29 cellular contexts compared by ENCODE assay signal in genomic region chr20:53195882-53196610, GRCh38.
DNase-seq lines count a peak whose midpoint lies in the region; ATAC-seq, FAIRE-seq and TF ChIP-seq lines count a peak whose summit lies in the region.
"Had no signal": no experiment of that assay in that cellular context is flagged by ENCODE, and none has a peak within 500 bp of the region (broad histone marks: within the 10 kb centered on the region; RNA-seq: fewer than 3 reads in every experiment).

No MANE protein-coding gene starts in this region.

- no peaks in the 10 kb centered on the region for H3K79me1 ChIP-seq in mesenchymal stem cell (replicated peaks; ENCODE audit: low read length, poor library complexity, severe bottlenecking)

- H3K9me1 ChIP-seq in K562 (ENCODE audit: control insufficient read depth, insufficient read depth, low read length) = no peaks in the 10 kb centered on the region

- CTCF ChIA-PET in K562 (lab: Yijun Ruan, JAX; ENCODE audit: low intra/inter-chr PET ratio) = no interaction called here

- no peak overlapping the region for H3K4me3 ChIP-seq in K562
- H3K4me3 ChIP-seq in mesenchymal stem cell (ENCODE audit: insufficient read depth in 1 of 2, low read depth in 1 of 2, low read length in 2 of 2) = no peak overlapping the region
- H3K4me3 ChIP-seq in suprapubic skin = no peak overlapping the region
- H3K4me3 ChIP-seq: BLaER1, heart right ventricle, ovary, Peyer's patch, spleen had no signal

- no peaks in the 10 kb centered on the region for H4K20me1 ChIP-seq in K562 (replicated peaks; ENCODE audit: control insufficient read depth, insufficient read depth, low read length)
- H4K20me1 ChIP-seq: BLaER1 had no signal

- ATAC-seq in K562 (peak; percentile 38; the same call in 1 of the 3 replicates), HG02885 (IDR thresholded peaks at IDR 0.05; ENCODE audit: poor library complexity, unreplicated experiment) (no peak)
- ATAC-seq: left lobe of liver; naive thymus-derived CD4-positive, alpha-beta T cell; stimulated activated effector memory CD8-positive, alpha-beta T cell treated with anti-CD3 and anti-CD28 coated beads, Interleukin-12 subunit alpha, Interleukin-12 subunit beta, amount 100 ng/mL, for 72 hours had no signal

- no TSS peak for BruUV-seq in K562 (replicated peaks; lab: Mats Ljungman, UMichigan)

- H3K36me3 ChIP-seq in K562 (ENCODE audit: control insufficient read depth, insufficient read depth, low read length) (no peaks in the 10 kb centered on the region), mesenchymal stem cell (ENCODE audit: control insufficient read depth in 1 of 2, insufficient read depth in 2 of 2, low read depth in 1 of 2, low read length in 2 of 2) (no peaks in the 10 kb centered on the region), suprapubic skin (no peaks in the 10 kb centered on the region)
- H3K36me3 ChIP-seq: BLaER1, heart right ventricle, ovary, Peyer's patch, spleen had no signal

- no peak overlapping the region for H4K91ac ChIP-seq in mesenchymal stem cell (ENCODE audit: low read length)

- H3K27ac ChIP-seq in C4-2B (no peak overlapping the region), K562 (ENCODE audit: extremely low read depth, low read depth, low read length) (no peak overlapping the region), mesenchymal stem cell (ENCODE audit: low read length, poor library complexity, severe bottlenecking) (no peak overlapping the region), suprapubic skin (no peak overlapping the region)
- H3K27ac ChIP-seq: BLaER1, heart right ventricle, ovary, Peyer's patch, spleen had no signal

- TF ChIP-seq POLR2A in K562 (conservative IDR thresholded peaks at IDR 0.05) (no peak), suprapubic skin (IDR thresholded peaks at IDR 0.05) (no peak)

- WGBS in K562 (ENCODE audit: insufficient coverage, low coverage, missing lambda C conversion rate) = 23% methylated on average over 14 of the region's 16 CpGs
- 88% methylated on average over 14 of the region's 16 CpGs for WGBS in mesenchymal stem cell
- 53% methylated on average over 16 of the region's 16 CpGs for WGBS in suprapubic skin

- H3K18ac ChIP-seq in mesenchymal stem cell (ENCODE audit: low read depth in 1 of 2, low read length in 2 of 2) = no peak overlapping the region

- peak in 1 of 2 experiments; percentile 52; a peak in 3 of 4 replicates for TF ChIP-seq RAD21 in K562 (CRISPR knock-in tag; conservative IDR thresholded peaks at IDR 0.05 in 1 of 2, IDR thresholded peaks at IDR 0.05 in 1 of 2)

- H2BK5ac ChIP-seq in mesenchymal stem cell (ENCODE audit: low read depth, low read length, poor library complexity, severe bottlenecking) = no peak overlapping the region

- DNase-seq in OCI-M1 (lab: John Stamatoyannopoulos, UW) (peak; percentile 51), K562 (ENCODE audit: extremely low read depth in 1 of 4, low spot score in 3 of 4) (peak in 2 of 4 experiments; percentile 44 to 49), mesenchymal stem cell (no peak), suprapubic skin (ENCODE audit: low spot score in 2 of 2) (no peak), NCI-H1694 treated with DMSO at 0.1 percent for 48 hours (lab: John Stamatoyannopoulos, UW) (no peak)
- no peak for DNase-seq in activated CD8-positive, alpha-beta memory T cell treated with anti-CD3 and anti-CD28 coated beads for 24 hours
- DNase-seq: activated CD4-positive, alpha-beta T cell treated with anti-CD3 and anti-CD28 coated beads for 48 hours; activated naive CD4-positive, alpha-beta T cell treated with anti-CD3 and anti-CD28 coated beads, Interleukin-2, amount 10 ng/mL, durations not matched to agents 7 days and 5 days; amygdala; caudate nucleus; COR-L47; DND-41; HCEC 1CT; heart right ventricle; naive thymus-derived CD4-positive, alpha-beta T cell; NCI-H1105 treated with DMSO at 0.1 percent for 48 hours; NCI-H2081 treated with DMSO at 0.1 percent for 48 hours; ovary; Peyer's patch; spleen; stimulated activated CD4-positive, alpha-beta T cell treated with anti-CD3 and anti-CD28 coated beads, Interleukin-2, amount 100 ng/mL, for 48 hours; substantia nigra had no signal

- H2BK120ac ChIP-seq in mesenchymal stem cell (ENCODE audit: low read depth, low read length) = no peak overlapping the region

- H3K4me2 ChIP-seq in K562 (ENCODE audit: insufficient read depth, low read length) (no peak overlapping the region), mesenchymal stem cell (ENCODE audit: low read length, poor library complexity, severe bottlenecking) (no peak overlapping the region)
- H3K4me2 ChIP-seq: BLaER1 had no signal

- H3K27me3 ChIP-seq in K562 (ENCODE audit: control insufficient read depth in 2 of 2, insufficient read depth in 2 of 2, low read length in 2 of 2) (peaks cover 13 to 19% of the 10 kb centered on the region in 2 experiments; a peak in 4 of 5 replicates), mesenchymal stem cell (ENCODE audit: control insufficient read depth in 1 of 2, insufficient read depth in 1 of 2, low read length in 2 of 2) (no peaks in the 10 kb centered on the region), suprapubic skin (no peaks in the 10 kb centered on the region)
- H3K27me3 ChIP-seq: BLaER1, ovary, Peyer's patch had no signal

- H3K9ac ChIP-seq in K562 (ENCODE audit: insufficient read depth in 1 of 2, low read depth in 2 of 2, low read length in 2 of 2) (no peak overlapping the region), mesenchymal stem cell (ENCODE audit: low read length) (peak overlapping the region; percentile 0)
- H3K9ac ChIP-seq: BLaER1 had no signal

- no peak overlapping the region for H3K14ac ChIP-seq in mesenchymal stem cell (ENCODE audit: low read length in 2 of 2)

- intact Hi-C loops in K562 (cut with micrococcal nuclease) = loop anchor here (2.0 to 5.0 kb wide), 2 partner anchors 37 to 74 kb away; no protein-coding TSS in a partner anchor

- TF ChIP-seq EP300 in K562 (IDR thresholded peaks at IDR 0.05; ENCODE audit: low read length) (no peak), suprapubic skin (IDR thresholded peaks at IDR 0.05) (no peak)

- H3K23ac ChIP-seq in mesenchymal stem cell (ENCODE audit: low read length in 2 of 2) = no peak overlapping the region

- H3K9me3 ChIP-seq in K562 (replicated peaks; ENCODE audit: control insufficient read depth, insufficient read depth, low read depth, low read length) (no peaks in the 10 kb centered on the region), mesenchymal stem cell (ENCODE audit: control insufficient read depth, low read length) (no peaks in the 10 kb centered on the region), suprapubic skin (no peaks in the 10 kb centered on the region)
- H3K9me3 ChIP-seq: BLaER1, heart right ventricle, ovary, Peyer's patch, spleen had no signal

- no peak overlapping the region for H2BK15ac ChIP-seq in mesenchymal stem cell (ENCODE audit: low read depth, poor library complexity, severe bottlenecking)

- H4K8ac ChIP-seq in mesenchymal stem cell (ENCODE audit: low read length) = no peak overlapping the region

- H2AFZ ChIP-seq in K562 (ENCODE audit: low read depth, low read length) = no peak overlapping the region
- H2AFZ ChIP-seq in mesenchymal stem cell (ENCODE audit: low read depth, low read length) = no peak overlapping the region

- peaks cover 0 to 6% of the 10 kb centered on the region in 2 experiments; a peak in 1 of 5 replicates for H3K4me1 ChIP-seq in K562 (replicated peaks in 1 of 2; ENCODE audit: control insufficient read depth in 2 of 2, insufficient read depth in 2 of 2, low read length in 2 of 2)
- H3K4me1 ChIP-seq in mesenchymal stem cell (ENCODE audit: control insufficient read depth, insufficient read depth, low read depth, low read length) = no peaks in the 10 kb centered on the region
- H3K4me1 ChIP-seq in suprapubic skin = peaks cover 3% of the 10 kb centered on the region
- H3K4me1 ChIP-seq: BLaER1, Peyer's patch, spleen had no signal

- TF ChIP-seq CTCF in C4-2B (conservative IDR thresholded peaks at IDR 0.05) = peak; percentile 30
- TF ChIP-seq CTCF in K562 (IDR thresholded peaks at IDR 0.05 in 2 of 3, conservative IDR thresholded peaks at IDR 0.05 in 1 of 3; ENCODE audit: insufficient read depth in 2 of 3, low read depth in 1 of 3, low read length in 3 of 3) = peak; percentile 27 to 63 (median 29); a peak in 3 of 6 replicates
- no peak for TF ChIP-seq CTCF in suprapubic skin (IDR thresholded peaks at IDR 0.05)

- H2AK5ac ChIP-seq in mesenchymal stem cell (ENCODE audit: low read length, severe bottlenecking) = no peak overlapping the region

- H2BK12ac ChIP-seq in mesenchymal stem cell (ENCODE audit: low read length in 2 of 2) = no peak overlapping the region

- in situ Hi-C loops in K562 (cut with MboI) = no loop called here

- FAIRE-seq in K562 (lab: Jason Lieb, UNC) = no peak
- FAIRE-seq: GM12891, urothelium cell line had no signal

- no peak overlapping the region for H3K4ac ChIP-seq in mesenchymal stem cell (ENCODE audit: low read depth in 1 of 2, low read length in 2 of 2)

- POLR2A ChIA-PET in K562 (lab: Yijun Ruan, JAX) = no interaction called here

- H3K79me2 ChIP-seq in K562 (ENCODE audit: control insufficient read depth, insufficient read depth, low read length) = no peaks in the 10 kb centered on the region

TF ChIP-seq in K562, 482 proteins besides CTCF, POLR2A, EP300 and RAD21 (continues in another document):
- TF ChIP-seq RBFOX2 (IDR thresholded peaks at IDR 0.05; ENCODE audit: low read depth, low read length) = no peak
- TF ChIP-seq, protein P1, sequence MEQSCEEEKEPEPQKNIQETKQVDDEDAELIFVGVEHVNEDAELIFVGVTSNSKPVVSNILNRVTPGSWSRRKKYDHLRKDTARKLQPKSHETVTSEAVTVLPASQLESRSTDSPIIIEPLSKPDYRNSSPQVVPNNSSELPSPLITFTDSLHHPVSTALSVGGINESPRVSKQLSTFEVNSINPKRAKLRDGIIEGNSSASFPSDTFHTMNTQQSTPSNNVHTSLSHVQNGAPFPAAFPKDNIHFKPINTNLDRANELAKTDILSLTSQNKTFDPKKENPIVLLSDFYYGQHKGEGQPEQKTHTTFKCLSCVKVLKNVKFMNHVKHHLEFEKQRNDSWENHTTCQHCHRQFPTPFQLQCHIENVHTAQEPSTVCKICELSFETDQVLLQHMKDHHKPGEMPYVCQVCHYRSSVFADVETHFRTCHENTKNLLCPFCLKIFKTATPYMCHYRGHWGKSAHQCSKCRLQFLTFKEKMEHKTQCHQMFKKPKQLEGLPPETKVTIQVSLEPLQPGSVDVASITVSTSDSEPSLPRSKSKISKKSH (CRISPR knock-in tag; IDR thresholded peaks at IDR 0.05) = no peak
- TF ChIP-seq MTF1 (CRISPR knock-in tag; IDR thresholded peaks at IDR 0.05; ENCODE audit: borderline replicate concordance) = no peak
- TF ChIP-seq ADNP (tag; IDR thresholded peaks at IDR 0.05) = no peak
- TF ChIP-seq ZNF384 (IDR thresholded peaks at IDR 0.05; ENCODE audit: low read depth, low read length) = peak; percentile 96
- no peak for TF ChIP-seq SMARCA4 (IDR thresholded peaks at IDR 0.05)
- no peak for TF ChIP-seq HMG20A (CRISPR knock-in tag; conservative IDR thresholded peaks at IDR 0.05)
- TF ChIP-seq ZNF354B (CRISPR knock-in tag; IDR thresholded peaks at IDR 0.05) = no peak

Comparison
In these comparisons a context has a peak if more than half of its experiments do, and no peak if none do; other contexts are left out.
1. CTCF ChIP-seq: peak in C4-2B (single experiment) and K562 (3 of 3); none in suprapubic skin (0 of 2).